In genomic region chr1:93692983-93693591, GRCh38 we compare ENCODE assay signal across 9 cellular contexts. TPM values are rescaled to one million over a fixed set of nuclear protein-coding genes. Genes with fewer than 3 reads are reported as not detected.
DNase-seq lines count a peak whose midpoint lies in the region; ATAC-seq and TF ChIP-seq lines count a peak whose summit lies in the region.
"Had no signal": no experiment of that assay in that cellular context is flagged by ENCODE, and none has a peak within 500 bp of the region (broad histone marks: within the 10 kb centered on the region; RNA-seq: fewer than 3 reads in every experiment).

No MANE protein-coding gene starts in this region.

- H3K36me3 ChIP-seq in KOPT-K1 (ENCODE audit: insufficient read depth, low read length) (no peaks in the 10 kb centered on the region), mammary epithelial cell (ENCODE audit: insufficient read depth, low read length) (no peaks in the 10 kb centered on the region), left ventricle myocardium inferior (no peaks in the 10 kb centered on the region), body of pancreas (replicated peaks in 1 of 2; ENCODE audit: insufficient read depth in 1 of 2, low read depth in 2 of 2) (no peaks in the 10 kb centered on the region)

- in situ Hi-C loops in GM13977 (cut with MboI; ENCODE audit: low pct_unique_long_range_greater_than_20kb, low sequenced_read_pairs, unreplicated experiment) (no loop called here), mammary epithelial cell (cut with MboI; ENCODE audit: low sequenced_read_pairs in 2 of 2) (no loop called here)

- dilution Hi-C loops in mammary epithelial cell (cut with HindIII; ENCODE audit: low sequenced_read_pairs), result no loop called here

- no peak for TF ChIP-seq POLR2A in body of pancreas (IDR thresholded peaks at IDR 0.05)

- peak overlapping the region; percentile 96 for H3K9ac ChIP-seq in mammary epithelial cell (ENCODE audit: insufficient read depth, low read length)

- H3K4me1 ChIP-seq in mammary epithelial cell (ENCODE audit: insufficient read depth, low read length), result peaks cover 53% of the 10 kb centered on the region
- peaks cover 7% of the 10 kb centered on the region for H3K4me1 ChIP-seq in left ventricle myocardium inferior
- no peaks in the 10 kb centered on the region for H3K4me1 ChIP-seq in body of pancreas

- no peaks in the 10 kb centered on the region for H3K79me2 ChIP-seq in mammary epithelial cell (ENCODE audit: insufficient read depth, low read length)

- peak overlapping the region; percentile 53 for H3K27ac ChIP-seq in KOPT-K1 (ENCODE audit: low read depth, low read length, poor library complexity, severe bottlenecking)
- H3K27ac ChIP-seq in mammary epithelial cell (ENCODE audit: insufficient read depth, low read depth, low read length), result peak overlapping the region; percentile 100
- H3K27ac ChIP-seq in left ventricle myocardium inferior (replicated peaks), result no peak overlapping the region
- H3K27ac ChIP-seq in body of pancreas, result no peak overlapping the region
- H3K27ac ChIP-seq: VCaP had no signal

- H3K27me3 ChIP-seq in mammary epithelial cell (ENCODE audit: insufficient read depth, low read length) (no peaks in the 10 kb centered on the region), left ventricle myocardium inferior (ENCODE audit: low read depth) (no peaks in the 10 kb centered on the region), body of pancreas (no peaks in the 10 kb centered on the region)

- H2AFZ ChIP-seq in mammary epithelial cell (ENCODE audit: low read depth, low read length), result peak overlapping the region; percentile 0

- H3K9me3 ChIP-seq in KOPT-K1 (ENCODE audit: insufficient read depth, low read length, poor library complexity, severe bottlenecking) (no peaks in the 10 kb centered on the region), mammary epithelial cell (replicated peaks; ENCODE audit: insufficient read depth, low read length) (no peaks in the 10 kb centered on the region), left ventricle myocardium inferior (replicated peaks) (no peaks in the 10 kb centered on the region), body of pancreas (no peaks in the 10 kb centered on the region)

- WGBS in mammary epithelial cell (ENCODE audit: low coverage, missing lambda C conversion rate), result 3% methylated on average over 7 of the region's 7 CpGs
- 77 to 87% methylated on average over 7 of the region's 7 CpGs for WGBS in body of pancreas, 2 donors

- peak; percentile 74 for ATAC-seq in GM21786 (IDR thresholded peaks at IDR 0.05; ENCODE audit: unreplicated experiment)
- ATAC-seq in body of pancreas, result no peak

- intact Hi-C loops in mammary epithelial cell (cut with micrococcal nuclease) (loop anchor here (1.0 kb wide), 5 partner anchors 8 to 121 kb away; no protein-coding TSS in a partner anchor), left ventricle myocardium inferior (cut with micrococcal nuclease) (no loop called here), body of pancreas (cut with DNase I) (no loop called here)

- H3K4me3 ChIP-seq in mammary epithelial cell (replicated peaks in 1 of 3; ENCODE audit: insufficient read depth in 1 of 3, low read depth in 2 of 3, low read length in 3 of 3) (peak overlapping the region in 1 of 3 experiments; percentile 4), left ventricle myocardium inferior (no peak overlapping the region), body of pancreas (no peak overlapping the region)

- DNase-seq in GM13977 (ENCODE audit: low spot score) (peak; percentile 65), mammary epithelial cell (peak; percentile 97), renal cortical epithelial cell (ENCODE audit: low read depth) (peak; percentile 97), left ventricle myocardium inferior (no peak), NCI-H446 treated with DMSO at 0.1 percent for 48 hours (lab: John Stamatoyannopoulos, UW) (no peak), body of pancreas (no peak)

- peak overlapping the region; percentile 77 for H3K4me2 ChIP-seq in mammary epithelial cell (ENCODE audit: insufficient read depth, low read depth, low read length)

- no peak for TF ChIP-seq CTCF in GM13977 (IDR thresholded peaks at IDR 0.05; ENCODE audit: extremely low read depth, insufficient read depth, missing control alignments)
- no peak for TF ChIP-seq CTCF in mammary epithelial cell (conservative IDR thresholded peaks at IDR 0.05 in 1 of 2, IDR thresholded peaks at IDR 0.05 in 1 of 2; ENCODE audit: extremely low read depth in 1 of 2, insufficient read depth in 1 of 2, low read depth in 1 of 2, low read length in 2 of 2)
- no peak for TF ChIP-seq CTCF in left ventricle myocardium inferior (IDR thresholded peaks at IDR 0.05; ENCODE audit: borderline replicate concordance)
- no peak for TF ChIP-seq CTCF in body of pancreas (IDR thresholded peaks at IDR 0.05)

- no TSS peak for BruUV-seq in mammary epithelial cell (replicated peaks; lab: Mats Ljungman, UMichigan)

- CTCF ChIA-PET in mammary epithelial cell (lab: Charles Lee; ENCODE audit: low non-redundant PET), result interaction anchor here (0.5 to 1.1 kb wide), 3 partner anchors 10 to 120 kb away, joined by 3 to 5 read pairs (median 3); no protein-coding TSS in a partner anchor

- H4K20me1 ChIP-seq in mammary epithelial cell (ENCODE audit: insufficient read depth, low read length), result no peaks in the 10 kb centered on the region

RNA-seq across cellular contexts. Expression of gene BCAR3, which starts 11.4 kb away (rescaled TPM):
- 100 to 1,000 TPM in 1 of 2 donors, 10 to 100 TPM in 1; 93.0 to 171 TPM for total RNA-seq in mammary epithelial cell
- polyA plus RNA-seq in mammary epithelial cell, result 123 TPM
- polyA minus RNA-seq in mammary epithelial cell, result 185 TPM
- 41.0 and 75.9 TPM in 2 replicates for total RNA-seq in renal cortical epithelial cell
- total RNA-seq in left ventricle myocardium inferior, result 23.5 TPM
- 10 to 100 TPM in 1 of 2 donors, 1 to 10 TPM in 1; 7.9 to 10.9 TPM for total RNA-seq in body of pancreas

Comparison
In these comparisons a context has a peak if more than half of its experiments do, and no peak if none do; other contexts are left out.
1. DNase-seq: peak in GM13977 (single experiment), mammary epithelial cell (single experiment) and renal cortical epithelial cell (single experiment); none in left ventricle myocardium inferior (single experiment), NCI-H446 treated with DMSO at 0.1 percent for 48 hours (single experiment) and body of pancreas (0 of 4).
2. H3K27ac ChIP-seq: peak in KOPT-K1 (single experiment) and mammary epithelial cell (single experiment); none in left ventricle myocardium inferior (single experiment) and body of pancreas (0 of 4).